8 cellular contexts compared by ENCODE assay signal in the genomic region with DNA sequence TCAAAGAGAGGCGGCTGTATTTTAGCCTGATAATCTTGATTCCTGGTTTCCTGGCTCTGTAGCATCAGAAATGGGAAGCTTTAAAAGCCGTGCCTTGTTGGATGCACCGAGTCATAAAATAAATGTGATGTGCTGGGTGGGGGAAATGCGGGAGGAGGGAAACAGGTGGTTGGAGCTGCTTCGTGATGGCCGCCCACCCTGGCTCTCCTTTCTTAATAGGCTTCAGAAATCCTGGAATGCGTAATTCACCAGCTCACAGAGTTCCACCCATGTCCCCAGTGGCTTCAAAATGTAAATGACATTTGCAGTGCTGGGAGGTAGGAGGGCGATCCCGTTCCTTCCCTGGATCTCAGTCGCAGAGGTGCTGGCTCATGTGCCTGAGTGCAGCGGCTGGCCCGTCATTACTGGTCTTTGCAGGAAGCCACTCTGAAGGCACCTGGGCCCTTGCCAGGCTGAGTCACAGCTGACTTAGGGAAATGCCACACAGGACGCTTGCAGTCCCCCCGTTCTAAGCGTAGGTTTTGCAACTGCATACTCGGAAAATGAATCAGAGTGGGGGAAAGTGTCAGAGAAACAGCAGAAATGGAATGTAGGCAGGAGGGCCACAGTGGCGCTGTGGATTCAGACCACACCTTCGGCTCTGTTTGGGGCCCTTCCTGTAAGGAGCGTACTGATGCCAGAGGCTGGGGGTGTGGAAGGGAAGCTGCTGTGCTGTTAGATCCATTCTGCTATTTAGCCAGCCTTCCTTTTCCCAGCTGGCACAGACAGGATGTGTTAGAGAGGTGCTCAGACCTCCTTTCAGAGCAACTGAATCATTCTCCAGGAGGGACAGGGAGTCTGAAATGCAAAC. TPM values are rescaled to one million over a fixed set of nuclear protein-coding genes. Genes with fewer than 3 reads are reported as not detected.
A peak's percentile ranks its signal among the peaks of the same experiment; 100 is the strongest.
DNase-seq lines count a peak whose midpoint lies in the region; ATAC-seq lines count a peak whose summit lies in the region.

No MANE protein-coding gene starts in this region.

- DNase-seq in NOMO-1 treated with DMSO at 0.1 percent for 48 hours (lab: John Stamatoyannopoulos, UW; ENCODE audit: unreplicated experiment) (peak; percentile 77), activated T-cell treated with anti-CD3 and anti-CD28 coated beads for 4 hours (peak; percentile 50)
- peak in 5 of 9 donors; percentile 11 to 75 (median 20) for DNase-seq in naive thymus-derived CD4-positive, alpha-beta T cell
- DNase-seq in stimulated activated naive B cell treated with anti-CD40 and anti-IgM and Interleukin-4, amounts not matched to agents 10 μg/mL and 1 μg/mL and 100 μg/mL, for 72 hours, result peak; percentile 86

- 13 to 18% methylated on average over 19 of the region's 19 CpGs for WGBS in esophagus, 2 donors

- no peaks in the 10 kb centered on the region for H3K9me3 Mint-ChIP-seq in naive thymus-derived CD4-positive, alpha-beta T cell
- H3K9me3 Mint-ChIP-seq in stimulated activated naive B cell treated with anti-CD40 and anti-IgM and Interleukin-4, amounts not matched to agents 10 μg/mL and 1 μg/mL and 100 μg/mL, for 72 hours, result no peaks in the 10 kb centered on the region

- H3K79me2 ChIP-seq in ACC112 (ENCODE audit: control insufficient read depth, insufficient read depth, low read length, unreplicated experiment), result peaks cover 70% of the 10 kb centered on the region

- H3K36me3 Mint-ChIP-seq in naive thymus-derived CD4-positive, alpha-beta T cell, result peaks cover 0 to 5% (median 0%) of the 10 kb centered on the region in 5 donors
- H3K36me3 Mint-ChIP-seq in stimulated activated naive B cell treated with anti-CD40 and anti-IgM and Interleukin-4, amounts not matched to agents 10 μg/mL and 1 μg/mL and 100 μg/mL, for 72 hours, result peaks cover 14 to 25% of the 10 kb centered on the region in 2 donors

- no peaks in the 10 kb centered on the region for H3K27me3 ChIP-seq in ACC112 (ENCODE audit: insufficient read depth, low read length)
- H3K27me3 ChIP-seq in esophagus (ENCODE audit: control insufficient read depth in 1 of 2, insufficient read depth in 2 of 2, low read length in 2 of 2), result no peaks in the 10 kb centered on the region
- H3K27me3 ChIP-seq in naive thymus-derived CD4-positive, alpha-beta T cell (ENCODE audit: control insufficient read depth in 2 of 2, insufficient read depth in 2 of 2, low read length in 2 of 2), result no peaks in the 10 kb centered on the region

- no peak overlapping the region for H2AFZ ChIP-seq in ACC112 (ENCODE audit: low read length, unreplicated experiment)

- H3K4me1 Mint-ChIP-seq in naive thymus-derived CD4-positive, alpha-beta T cell, result peaks cover 44 to 80% (median 72%) of the 10 kb centered on the region in 7 donors
- peaks cover 71 to 84% of the 10 kb centered on the region in 2 donors for H3K4me1 Mint-ChIP-seq in stimulated activated naive B cell treated with anti-CD40 and anti-IgM and Interleukin-4, amounts not matched to agents 10 μg/mL and 1 μg/mL and 100 μg/mL, for 72 hours

- intact Hi-C loops in naive thymus-derived CD4-positive, alpha-beta T cell (cut with micrococcal nuclease), result loop anchor here (2.0 to 10.0 kb wide), 3 partner anchors 36 to 440 kb away; a partner anchor contains a TSS

- H3K27ac Mint-ChIP-seq in naive thymus-derived CD4-positive, alpha-beta T cell, result peak overlapping the region in 3 of 9 donors; percentile 4 to 56 (median 30)
- peak overlapping the region; percentile 94 for H3K27ac Mint-ChIP-seq in stimulated activated naive B cell treated with anti-CD40 and anti-IgM and Interleukin-4, amounts not matched to agents 10 μg/mL and 1 μg/mL and 100 μg/mL, for 72 hours

- H3K4me3 ChIP-seq in ACC112 (ENCODE audit: low read depth, low read length) (peak overlapping the region; percentile 52), esophagus (ENCODE audit: low read depth in 1 of 2, low read length in 2 of 2) (peak overlapping the region in 1 of 2 donors; percentile 12)
- H3K4me3 ChIP-seq in naive thymus-derived CD4-positive, alpha-beta T cell (ENCODE audit: low read length), result no peak overlapping the region

- POLR2A ChIA-PET in naive thymus-derived CD4-positive, alpha-beta T cell (lab: Charles Lee), result no interaction called here

- peak overlapping the region in 9 of 10 donors; percentile 4 to 49 (median 21) for H3K4me3 Mint-ChIP-seq in naive thymus-derived CD4-positive, alpha-beta T cell
- H3K4me3 Mint-ChIP-seq in stimulated activated naive B cell treated with anti-CD40 and anti-IgM and Interleukin-4, amounts not matched to agents 10 μg/mL and 1 μg/mL and 100 μg/mL, for 72 hours, result peak overlapping the region; percentile 67 to 73

- CTCF ChIA-PET in naive thymus-derived CD4-positive, alpha-beta T cell (lab: Charles Lee), result no interaction called here

- ATAC-seq in GM18867 (IDR thresholded peaks at IDR 0.05; ENCODE audit: unreplicated experiment), result peak; percentile 61
- ATAC-seq in HG03354 (IDR thresholded peaks at IDR 0.05; ENCODE audit: poor library complexity, severe bottlenecking, unreplicated experiment), result peak; percentile 52
- peak; percentile 81 for ATAC-seq in naive thymus-derived CD4-positive, alpha-beta T cell
- ATAC-seq in stimulated activated naive B cell treated with anti-CD40 and anti-IgM and Interleukin-4, amounts not matched to agents 10 μg/mL and 1 μg/mL and 100 μg/mL, for 72 hours (replicated peaks), result peak; percentile 90 to 95

- peaks cover 69% of the 10 kb centered on the region for H3K4me1 ChIP-seq in ACC112 (ENCODE audit: control insufficient read depth, insufficient read depth, low read length, unreplicated experiment)
- peaks cover 17 to 20% of the 10 kb centered on the region in 2 donors for H3K4me1 ChIP-seq in esophagus (ENCODE audit: control insufficient read depth in 2 of 2, insufficient read depth in 2 of 2, low read length in 1 of 2)
- peaks cover 14 to 17% of the 10 kb centered on the region in 2 donors for H3K4me1 ChIP-seq in naive thymus-derived CD4-positive, alpha-beta T cell (ENCODE audit: control insufficient read depth in 2 of 2, insufficient read depth in 2 of 2, low read length in 2 of 2)

- no peaks in the 10 kb centered on the region for H3K36me3 ChIP-seq in ACC112 (ENCODE audit: insufficient read depth, low read length)
- H3K36me3 ChIP-seq in esophagus (ENCODE audit: control insufficient read depth in 2 of 2, insufficient read depth in 2 of 2, low read length in 1 of 2), result no peaks in the 10 kb centered on the region
- H3K36me3 ChIP-seq in naive thymus-derived CD4-positive, alpha-beta T cell (ENCODE audit: control insufficient read depth in 2 of 3, insufficient read depth in 3 of 3, low read length in 3 of 3), result no peaks in the 10 kb centered on the region

- H3K27ac ChIP-seq in ACC112 (ENCODE audit: low read depth, low read length), result peak overlapping the region; percentile 94
- H3K27ac ChIP-seq in esophagus (ENCODE audit: low read depth in 2 of 2, low read length in 1 of 2), result peak overlapping the region; percentile 86
- no peak overlapping the region for H3K27ac ChIP-seq in naive thymus-derived CD4-positive, alpha-beta T cell (ENCODE audit: low read depth, low read length)

- no peaks in the 10 kb centered on the region for H3K9me3 ChIP-seq in esophagus (ENCODE audit: control insufficient read depth in 2 of 2, insufficient read depth in 1 of 2, low read depth in 1 of 2, low read length in 1 of 2)
- no peaks in the 10 kb centered on the region for H3K9me3 ChIP-seq in naive thymus-derived CD4-positive, alpha-beta T cell (ENCODE audit: control insufficient read depth in 2 of 3, low read length in 3 of 3)

- no peaks in the 10 kb centered on the region for H3K27me3 Mint-ChIP-seq in naive thymus-derived CD4-positive, alpha-beta T cell
- H3K27me3 Mint-ChIP-seq in stimulated activated naive B cell treated with anti-CD40 and anti-IgM and Interleukin-4, amounts not matched to agents 10 μg/mL and 1 μg/mL and 100 μg/mL, for 72 hours, result no peaks in the 10 kb centered on the region

RNA-seq across cellular contexts. Expression of a gene that starts 37.6 kb away (rescaled TPM):
- polyA plus RNA-seq in esophagus, result 10 to 100 TPM; 11.2 to 15.3 TPM
- 10 to 100 TPM; 18.7 to 32.7 (median 26.4) TPM for total RNA-seq in naive thymus-derived CD4-positive, alpha-beta T cell
- polyA plus RNA-seq in naive thymus-derived CD4-positive, alpha-beta T cell, result 10 to 100 TPM; 12.0 to 13.1 TPM

Comparison
In these comparisons a context has a peak if more than half of its experiments do, and no peak if none do; other contexts are left out.
1. DNase-seq: peak in every context shown above with its lines; median percentile 86 in stimulated activated naive B cell treated with anti-CD40 and anti-IgM and Interleukin-4, amounts not matched to agents 10 μg/mL and 1 μg/mL and 100 μg/mL, for 72 hours; 77 in NOMO-1 treated with DMSO at 0.1 percent for 48 hours; 50 in activated T-cell treated with anti-CD3 and anti-CD28 coated beads for 4 hours; 20 in naive thymus-derived CD4-positive, alpha-beta T cell.